Comparison of ENCODE assay signal across 1 cellular context in genomic region chr22:38396440-38397069, GRCh38.
A peak's percentile ranks its signal among the peaks of the same experiment; 100 is the strongest.
TF ChIP-seq lines count a peak whose summit lies in the region.

No MANE protein-coding gene starts in this region.

TF ChIP-seq in HEK293, 187 proteins besides CTCF, POLR2A, EP300 and RAD21 (continued from another document):
- TF ChIP-seq ZNF692 (tag by site-specific recombination; IDR thresholded peaks at IDR 0.05) (peak; percentile 58), SP3 (tag by site-specific recombination; IDR thresholded peaks at IDR 0.05) (peak; percentile 19), SP2 (tag by site-specific recombination; IDR thresholded peaks at IDR 0.05) (peak; percentile 36), KLF1 (tag by site-specific recombination; IDR thresholded peaks at IDR 0.05) (peak; percentile 54), ZNF335 (tag by site-specific recombination; conservative IDR thresholded peaks at IDR 0.05) (peak; percentile 45), GLIS2 (tag by site-specific recombination; IDR thresholded peaks at IDR 0.05) (peak; percentile 64), PATZ1 (tag by site-specific recombination; IDR thresholded peaks at IDR 0.05) (peak; percentile 54), KLF7 (tag by site-specific recombination; IDR thresholded peaks at IDR 0.05; ENCODE audit: borderline replicate concordance) (0 out of 2 replicates have a peak, but pooled peaks have one; percentile 55)
